1 cellular context compared by ENCODE assay signal in the genomic region with DNA sequence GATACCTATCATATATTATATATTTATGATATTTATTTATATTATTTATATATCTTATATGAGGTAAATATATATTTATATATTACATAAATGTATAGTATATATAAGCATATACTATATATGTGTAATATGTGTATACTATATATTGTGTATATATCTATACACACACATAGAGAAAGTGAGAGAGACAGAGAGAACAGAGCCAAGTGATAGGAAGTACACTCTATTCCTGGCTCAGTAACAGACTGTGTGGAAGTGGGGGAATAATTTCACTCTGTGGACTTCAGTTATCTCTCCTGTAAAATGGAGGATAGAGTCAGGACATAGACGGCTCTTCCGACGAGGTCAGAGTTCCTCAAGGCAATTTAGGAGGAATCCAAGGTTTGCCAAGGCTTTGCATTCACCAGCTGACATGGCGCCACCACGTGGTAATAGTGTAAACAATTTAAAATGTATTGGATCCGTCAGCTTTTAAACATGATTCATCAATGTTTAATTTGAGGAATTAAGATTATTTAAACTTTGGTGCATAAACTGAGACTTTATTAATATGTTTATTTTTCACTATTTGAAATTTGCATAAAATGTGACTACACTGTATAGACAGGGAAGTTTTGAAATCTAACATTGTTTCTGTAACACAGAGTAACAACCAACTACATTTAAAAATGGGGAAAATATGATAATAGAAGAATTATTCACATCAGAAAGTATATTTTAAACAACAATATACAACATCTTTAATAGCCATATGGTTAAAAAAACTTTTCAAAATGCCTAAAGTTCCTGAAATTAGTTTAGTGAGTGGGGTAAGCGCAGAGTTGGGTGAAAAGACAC.
A peak's percentile ranks its signal among the peaks of the same experiment; 100 is the strongest.
TF ChIP-seq lines count a peak whose summit lies in the region.

No MANE protein-coding gene starts in this region.

TF ChIP-seq in K562, 482 proteins besides CTCF, POLR2A, EP300 and RAD21 (continued from another document):
- TF ChIP-seq, protein P1, sequence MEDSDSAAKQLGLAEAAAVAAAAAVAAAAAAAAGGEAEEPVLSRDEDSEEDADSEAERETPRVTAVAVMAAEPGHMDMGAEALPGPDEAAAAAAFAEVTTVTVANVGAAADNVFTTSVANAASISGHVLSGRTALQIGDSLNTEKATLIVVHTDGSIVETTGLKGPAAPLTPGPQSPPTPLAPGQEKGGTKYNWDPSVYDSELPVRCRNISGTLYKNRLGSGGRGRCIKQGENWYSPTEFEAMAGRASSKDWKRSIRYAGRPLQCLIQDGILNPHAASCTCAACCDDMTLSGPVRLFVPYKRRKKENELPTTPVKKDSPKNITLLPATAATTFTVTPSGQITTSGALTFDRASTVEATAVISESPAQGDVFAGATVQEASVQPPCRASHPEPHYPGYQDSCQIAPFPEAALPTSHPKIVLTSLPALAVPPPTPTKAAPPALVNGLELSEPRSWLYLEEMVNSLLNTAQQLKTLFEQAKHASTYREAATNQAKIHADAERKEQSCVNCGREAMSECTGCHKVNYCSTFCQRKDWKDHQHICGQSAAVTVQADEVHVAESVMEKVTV (CRISPR knock-in tag; IDR thresholded peaks at IDR 0.05): peak; percentile 36; the same call in 1 of the 2 replicates
- TF ChIP-seq SMAD4 (CRISPR knock-in tag; conservative IDR thresholded peaks at IDR 0.05) (0 out of 2 replicates have a peak, but pooled peaks have one; percentile 41), C11orf30 (IDR thresholded peaks at IDR 0.05; ENCODE audit: low read depth) (0 out of 2 replicates have a peak, but pooled peaks have one; percentile 5), SMC3 (conservative IDR thresholded peaks at IDR 0.05; ENCODE audit: insufficient read depth, low read depth, low read length) (peak; percentile 79), NR2C1 (IDR thresholded peaks at IDR 0.05) (peak; percentile 37; the same call in 1 of the 2 replicates), NR2C1 (tag; IDR thresholded peaks at IDR 0.05) (peak; percentile 74)
- TF ChIP-seq, protein P2, sequence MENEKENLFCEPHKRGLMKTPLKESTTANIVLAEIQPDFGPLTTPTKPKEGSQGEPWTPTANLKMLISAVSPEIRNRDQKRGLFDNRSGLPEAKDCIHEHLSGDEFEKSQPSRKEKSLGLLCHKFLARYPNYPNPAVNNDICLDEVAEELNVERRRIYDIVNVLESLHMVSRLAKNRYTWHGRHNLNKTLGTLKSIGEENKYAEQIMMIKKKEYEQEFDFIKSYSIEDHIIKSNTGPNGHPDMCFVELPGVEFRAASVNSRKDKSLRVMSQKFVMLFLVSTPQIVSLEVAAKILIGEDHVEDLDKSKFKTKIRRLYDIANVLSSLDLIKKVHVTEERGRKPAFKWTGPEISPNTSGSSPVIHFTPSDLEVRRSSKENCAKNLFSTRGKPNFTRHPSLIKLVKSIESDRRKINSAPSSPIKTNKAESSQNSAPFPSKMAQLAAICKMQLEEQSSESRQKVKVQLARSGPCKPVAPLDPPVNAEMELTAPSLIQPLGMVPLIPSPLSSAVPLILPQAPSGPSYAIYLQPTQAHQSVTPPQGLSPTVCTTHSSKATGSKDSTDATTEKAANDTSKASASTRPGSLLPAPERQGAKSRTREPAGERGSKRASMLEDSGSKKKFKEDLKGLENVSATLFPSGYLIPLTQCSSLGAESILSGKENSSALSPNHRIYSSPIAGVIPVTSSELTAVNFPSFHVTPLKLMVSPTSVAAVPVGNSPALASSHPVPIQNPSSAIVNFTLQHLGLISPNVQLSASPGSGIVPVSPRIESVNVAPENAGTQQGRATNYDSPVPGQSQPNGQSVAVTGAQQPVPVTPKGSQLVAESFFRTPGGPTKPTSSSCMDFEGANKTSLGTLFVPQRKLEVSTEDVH (IDR thresholded peaks at IDR 0.05; ENCODE audit: low read depth, partially characterized antibody): no peak
- TF ChIP-seq, protein P3, sequence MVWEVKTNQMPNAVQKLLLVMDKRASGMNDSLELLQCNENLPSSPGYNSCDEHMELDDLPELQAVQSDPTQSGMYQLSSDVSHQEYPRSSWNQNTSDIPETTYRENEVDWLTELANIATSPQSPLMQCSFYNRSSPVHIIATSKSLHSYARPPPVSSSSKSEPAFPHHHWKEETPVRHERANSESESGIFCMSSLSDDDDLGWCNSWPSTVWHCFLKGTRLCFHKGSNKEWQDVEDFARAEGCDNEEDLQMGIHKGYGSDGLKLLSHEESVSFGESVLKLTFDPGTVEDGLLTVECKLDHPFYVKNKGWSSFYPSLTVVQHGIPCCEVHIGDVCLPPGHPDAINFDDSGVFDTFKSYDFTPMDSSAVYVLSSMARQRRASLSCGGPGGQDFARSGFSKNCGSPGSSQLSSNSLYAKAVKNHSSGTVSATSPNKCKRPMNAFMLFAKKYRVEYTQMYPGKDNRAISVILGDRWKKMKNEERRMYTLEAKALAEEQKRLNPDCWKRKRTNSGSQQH (CRISPR knock-in tag; IDR thresholded peaks at IDR 0.05): no peak
- TF ChIP-seq, protein P4, sequence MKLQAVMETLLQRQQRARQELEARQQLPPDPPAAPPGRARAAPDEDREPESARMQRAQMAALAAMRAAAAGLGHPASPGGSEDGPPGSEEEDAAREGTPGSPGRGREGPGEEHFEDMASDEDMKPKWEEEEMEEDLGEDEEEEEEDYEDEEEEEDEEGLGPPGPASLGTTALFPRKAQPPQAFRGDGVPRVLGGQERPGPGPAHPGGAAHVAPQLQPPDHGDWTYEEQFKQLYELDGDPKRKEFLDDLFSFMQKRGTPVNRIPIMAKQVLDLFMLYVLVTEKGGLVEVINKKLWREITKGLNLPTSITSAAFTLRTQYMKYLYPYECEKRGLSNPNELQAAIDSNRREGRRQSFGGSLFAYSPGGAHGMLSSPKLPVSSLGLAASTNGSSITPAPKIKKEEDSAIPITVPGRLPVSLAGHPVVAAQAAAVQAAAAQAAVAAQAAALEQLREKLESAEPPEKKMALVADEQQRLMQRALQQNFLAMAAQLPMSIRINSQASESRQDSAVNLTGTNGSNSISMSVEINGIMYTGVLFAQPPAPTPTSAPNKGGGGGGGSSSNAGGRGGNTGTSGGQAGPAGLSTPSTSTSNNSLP (IDR thresholded peaks at IDR 0.05; ENCODE audit: borderline replicate concordance, low read depth, low read length): 0 out of 2 replicates have a peak, but pooled peaks have one; percentile 19
